Comparison of ENCODE assay signal across 30 cellular contexts in genomic region chr3:99176169-99176964, GRCh38.
"Had no signal": no experiment of that assay in that cellular context is flagged by ENCODE, and none has a peak within 500 bp of the region (broad histone marks: within the 10 kb centered on the region; RNA-seq: fewer than 3 reads in every experiment).

No MANE protein-coding gene starts in this region.

- DNase-seq: activated CD4-positive, alpha-beta T cell treated with anti-CD3 and anti-CD28 coated beads, Interleukin-2, amount 10 ng/mL, durations not matched to agents 7 days and 5 days; activated CD4-positive, CD25-positive, alpha-beta regulatory T cell treated with anti-CD3 and anti-CD28 coated beads, Interleukin-2, amount 50 U/mL, for 72 hours; activated CD8-positive, alpha-beta T cell treated with anti-CD3 and anti-CD28 coated beads, Interleukin-2, amount 10 ng/mL, durations not matched to agents 7 days and 5 days; activated naive CD4-positive, alpha-beta T cell; activated T-cell treated with anti-CD3 and anti-CD28 coated beads, Interleukin-2, amount 50 U/mL, for 24 hours; effector memory CD4-positive, alpha-beta T cell; gastrocnemius medialis; head of caudate nucleus; hypothalamus; ovary; psoas muscle; right cardiac atrium; stimulated activated CD4-positive, alpha-beta T cell treated with anti-CD3 and anti-CD28 coated beads, Interleukin-2, amount 100 ng/mL, for 24 hours; stimulated activated naive CD8-positive, alpha-beta T cell treated with anti-CD3 and anti-CD28 coated beads, Interleukin-15, amount 100 ng/mL, for 72 hours; transverse colon; uterus; WERI-Rb-1 had no signal

- H3K27me3 Mint-ChIP-seq: activated T-cell treated with anti-CD3 and anti-CD28 coated beads, Interleukin-2, amount 50 U/mL, for 24 hours; central memory CD8-positive, alpha-beta T cell; memory B cell; natural killer cell treated with Interleukin-12 subunit alpha and Interleukin-12 subunit beta and Interleukin-15 and Interleukin-18, amount 100 ng/mL, for 72 hours; stimulated activated naive CD8-positive, alpha-beta T cell treated with anti-CD3 and anti-CD28 coated beads, Interleukin-15, amount 100 ng/mL, for 72 hours had no signal

- H3K4me1 ChIP-seq: gastrocnemius medialis, psoas muscle, transverse colon, uterus had no signal

- H3K4me3 Mint-ChIP-seq: activated CD4-positive, alpha-beta T cell treated with anti-CD3 and anti-CD28 coated beads, Interleukin-2, amount 10 ng/mL, durations not matched to agents 7 days and 5 days; activated CD8-positive, alpha-beta T cell treated with anti-CD3 and anti-CD28 coated beads, Interleukin-2, amount 10 ng/mL, durations not matched to agents 7 days and 5 days; activated naive CD8-positive, alpha-beta T cell; activated T-cell treated with anti-CD3 and anti-CD28 coated beads, Interleukin-2, amount 50 U/mL, for 24 hours; central memory CD8-positive, alpha-beta T cell; memory B cell; natural killer cell treated with Interleukin-12 subunit alpha and Interleukin-12 subunit beta and Interleukin-15 and Interleukin-18, amount 100 ng/mL, for 72 hours; stimulated activated effector memory CD8-positive, alpha-beta T cell treated with anti-CD3 and anti-CD28 coated beads, Interleukin-12 subunit alpha, Interleukin-12 subunit beta, amount 100 ng/mL, for 72 hours; stimulated activated naive CD8-positive, alpha-beta T cell treated with anti-CD3 and anti-CD28 coated beads, Interleukin-15, amount 100 ng/mL, for 72 hours had no signal

- H3K27me3 ChIP-seq: gastrocnemius medialis, ovary, transverse colon, uterus had no signal

- FAIRE-seq: astrocyte, colon, endothelial cell of umbilical vein, islet of Langerhans, TTC549 had no signal

- H3K4me3 ChIP-seq: gastrocnemius medialis, ovary, psoas muscle, skin epidermis, transverse colon, uterus had no signal

- H3K27ac Mint-ChIP-seq: activated CD4-positive, alpha-beta T cell treated with anti-CD3 and anti-CD28 coated beads, Interleukin-2, amount 10 ng/mL, durations not matched to agents 7 days and 5 days; activated CD8-positive, alpha-beta T cell treated with anti-CD3 and anti-CD28 coated beads, Interleukin-2, amount 10 ng/mL, durations not matched to agents 7 days and 5 days; activated naive CD8-positive, alpha-beta T cell; activated T-cell treated with anti-CD3 and anti-CD28 coated beads, Interleukin-2, amount 50 U/mL, for 24 hours; activated T-helper 2 cell treated with anti-CD3 and anti-CD28 coated beads, Interferon-gamma antibody, Interleukin-2, Interleukin-4, amounts not matched to agents 10 μg/mL and 5 μg/mL and 100 μg/mL, durations not matched to agents 14 hours and 24 hours and 36 hours; memory B cell; natural killer cell treated with Interleukin-12 subunit alpha and Interleukin-12 subunit beta and Interleukin-15 and Interleukin-18, amount 100 ng/mL, for 72 hours; stimulated activated effector memory CD8-positive, alpha-beta T cell treated with anti-CD3 and anti-CD28 coated beads, Interleukin-12 subunit alpha, Interleukin-12 subunit beta, amount 100 ng/mL, for 72 hours; stimulated activated naive CD8-positive, alpha-beta T cell treated with anti-CD3 and anti-CD28 coated beads, Interleukin-15, amount 100 ng/mL, for 72 hours had no signal

- H3K36me3 Mint-ChIP-seq: activated naive CD8-positive, alpha-beta T cell; memory B cell; natural killer cell treated with Interleukin-12 subunit alpha and Interleukin-12 subunit beta and Interleukin-15 and Interleukin-18, amount 100 ng/mL, for 72 hours; stimulated activated effector memory CD8-positive, alpha-beta T cell treated with anti-CD3 and anti-CD28 coated beads, Interleukin-12 subunit alpha, Interleukin-12 subunit beta, amount 100 ng/mL, for 72 hours had no signal

- H3K36me3 ChIP-seq: gastrocnemius medialis, ovary, transverse colon, uterus, WERI-Rb-1 had no signal

- H3K9me3 ChIP-seq: gastrocnemius medialis, ovary, psoas muscle, transverse colon, uterus had no signal

- H3K4me1 Mint-ChIP-seq: activated CD4-positive, alpha-beta T cell treated with anti-CD3 and anti-CD28 coated beads, Interleukin-2, amount 10 ng/mL, durations not matched to agents 7 days and 5 days; central memory CD8-positive, alpha-beta T cell; memory B cell; stimulated activated effector memory CD8-positive, alpha-beta T cell treated with anti-CD3 and anti-CD28 coated beads, Interleukin-12 subunit alpha, Interleukin-12 subunit beta, amount 100 ng/mL, for 72 hours; stimulated activated naive CD8-positive, alpha-beta T cell treated with anti-CD3 and anti-CD28 coated beads, Interleukin-15, amount 100 ng/mL, for 72 hours had no signal

- H3K9me3 Mint-ChIP-seq: activated CD4-positive, alpha-beta T cell treated with anti-CD3 and anti-CD28 coated beads, Interleukin-2, amount 10 ng/mL, durations not matched to agents 7 days and 5 days; activated T-helper 2 cell treated with anti-CD3 and anti-CD28 coated beads, Interferon-gamma antibody, Interleukin-2, Interleukin-4, amounts not matched to agents 10 μg/mL and 5 μg/mL and 100 μg/mL, durations not matched to agents 14 hours and 24 hours and 36 hours; central memory CD8-positive, alpha-beta T cell had no signal

- H3K27ac ChIP-seq: gastrocnemius medialis, ovary, psoas muscle, skin epidermis, transverse colon, uterus, WERI-Rb-1 had no signal

- ATAC-seq: activated CD8-positive, alpha-beta T cell treated with anti-CD3 and anti-CD28 coated beads, Interleukin-2, amount 10 ng/mL, durations not matched to agents 7 days and 5 days; esophagus mucosa; gastrocnemius medialis; natural killer cell treated with Interleukin-12 subunit alpha and Interleukin-12 subunit beta and Interleukin-15 and Interleukin-18, amount 100 ng/mL, for 72 hours; psoas muscle; right cardiac atrium; stimulated activated effector memory CD8-positive, alpha-beta T cell treated with anti-CD3 and anti-CD28 coated beads, Interleukin-12 subunit alpha, Interleukin-12 subunit beta, amount 100 ng/mL, for 72 hours; stimulated activated naive CD8-positive, alpha-beta T cell treated with anti-CD3 and anti-CD28 coated beads, Interleukin-15, amount 100 ng/mL, for 72 hours had no signal
